8 cellular contexts compared by ENCODE assay signal in genomic region chr18:21134895-21135294, GRCh38. TPM values are rescaled to one million over a fixed set of nuclear protein-coding genes. Genes with fewer than 3 reads are reported as not detected.
DNase-seq lines count a peak whose midpoint lies in the region; ATAC-seq and TF ChIP-seq lines count a peak whose summit lies in the region.

No MANE protein-coding gene starts in this region.

- POLR2A ChIA-PET in Panc1 (lab: Charles Lee), result no interaction called here

- TF ChIP-seq CTCF in left ventricle myocardium inferior (IDR thresholded peaks at IDR 0.05; ENCODE audit: borderline replicate concordance) (peak; percentile 58), Panc1 (IDR thresholded peaks at IDR 0.05) (peak; percentile 28; the same call in 1 of the 2 replicates), fibroblast of mammary gland (conservative IDR thresholded peaks at IDR 0.05; ENCODE audit: control insufficient read depth, insufficient read depth, low read depth, low read length) (peak; percentile 34), thoracic aorta (IDR thresholded peaks at IDR 0.05) (peak; percentile 24)

- CTCF ChIA-PET in Panc1 (lab: Charles Lee), result no interaction called here

- H3K4me1 ChIP-seq in left ventricle myocardium inferior, result no peaks in the 10 kb centered on the region
- H3K4me1 ChIP-seq in Panc1 (ENCODE audit: control insufficient read depth, insufficient read depth, low read length), result no peaks in the 10 kb centered on the region
- no peaks in the 10 kb centered on the region for H3K4me1 ChIP-seq in thoracic aorta (ENCODE audit: control insufficient read depth in 1 of 2, low read depth in 2 of 2)

- no peak for DNase-seq in left ventricle myocardium inferior
- no peak for DNase-seq in Right ventricle myocardium inferior (ENCODE audit: missing footprints)
- no peak for DNase-seq in Panc1 (ENCODE audit: low read depth, low spot score)
- DNase-seq in fibroblast of mammary gland (ENCODE audit: low read depth), result peak; percentile 49
- DNase-seq in thoracic aorta (ENCODE audit: low spot score), result no peak
- no peak for DNase-seq in activated T-helper 2 cell treated with anti-CD3 and anti-CD28 coated beads, Interferon-gamma antibody, Interleukin-2, Interleukin-4, amounts not matched to agents 10 μg/mL and 5 μg/mL and 100 μg/mL, durations not matched to agents 14 hours and 24 hours and 36 hours (ENCODE audit: low spot score)
- DNase-seq in NCI-H128 (lab: John Stamatoyannopoulos, UW; ENCODE audit: unreplicated experiment), result no peak
- DNase-seq in germinal center (ENCODE audit: low spot score), result no peak

- H3K4me3 Mint-ChIP-seq in activated T-helper 2 cell treated with anti-CD3 and anti-CD28 coated beads, Interferon-gamma antibody, Interleukin-2, Interleukin-4, amounts not matched to agents 10 μg/mL and 5 μg/mL and 100 μg/mL, durations not matched to agents 14 hours and 24 hours and 36 hours (ENCODE audit: low read depth), result no peak overlapping the region

- H3K27me3 ChIP-seq in left ventricle myocardium inferior (ENCODE audit: low read depth), result no peaks in the 10 kb centered on the region
- H3K27me3 ChIP-seq in Panc1 (ENCODE audit: control insufficient read depth, insufficient read depth, low read length), result no peaks in the 10 kb centered on the region
- H3K27me3 ChIP-seq in thoracic aorta (replicated peaks; ENCODE audit: insufficient read depth), result no peaks in the 10 kb centered on the region

- H3K36me3 ChIP-seq in left ventricle myocardium inferior (no peaks in the 10 kb centered on the region), Panc1 (ENCODE audit: control insufficient read depth, insufficient read depth, low read length) (no peaks in the 10 kb centered on the region), thoracic aorta (no peaks in the 10 kb centered on the region)

- no peaks in the 10 kb centered on the region for H3K4me1 Mint-ChIP-seq in activated T-helper 2 cell treated with anti-CD3 and anti-CD28 coated beads, Interferon-gamma antibody, Interleukin-2, Interleukin-4, amounts not matched to agents 10 μg/mL and 5 μg/mL and 100 μg/mL, durations not matched to agents 14 hours and 24 hours and 36 hours (ENCODE audit: low read depth)

- ATAC-seq in Right ventricle myocardium inferior, result no peak
- ATAC-seq in Panc1, result no peak
- no peak for ATAC-seq in thoracic aorta (ENCODE audit: insufficient number of reproducible peaks, low FRiP score, low read depth)

- no peak overlapping the region for H3K27ac Mint-ChIP-seq in activated T-helper 2 cell treated with anti-CD3 and anti-CD28 coated beads, Interferon-gamma antibody, Interleukin-2, Interleukin-4, amounts not matched to agents 10 μg/mL and 5 μg/mL and 100 μg/mL, durations not matched to agents 14 hours and 24 hours and 36 hours

- H3K9me3 ChIP-seq in left ventricle myocardium inferior (replicated peaks), result no peaks in the 10 kb centered on the region
- H3K9me3 ChIP-seq in Panc1 (ENCODE audit: control insufficient read depth, insufficient read depth, low read depth, low read length), result no peaks in the 10 kb centered on the region
- H3K9me3 ChIP-seq in thoracic aorta, result no peaks in the 10 kb centered on the region

- intact Hi-C loops in left ventricle myocardium inferior (cut with micrococcal nuclease) (no loop called here), Right ventricle myocardium inferior (cut with DNase I) (no loop called here), Panc1 (cut with micrococcal nuclease; ENCODE audit: unreplicated experiment) (no loop called here)
- intact Hi-C loops in activated T-helper 2 cell treated with anti-CD3 and anti-CD28 coated beads, Interferon-gamma antibody, Interleukin-2, Interleukin-4, amounts not matched to agents 10 μg/mL and 5 μg/mL and 100 μg/mL, durations not matched to agents 14 hours and 24 hours and 36 hours (cut with micrococcal nuclease), result no loop called here

- in situ Hi-C loops in Panc1 (cut with HindIII; ENCODE audit: low pct_unique_long_range_greater_than_20kb, low sequenced_read_pairs), result no loop called here

- no peak overlapping the region for H3K27ac ChIP-seq in left ventricle myocardium inferior (replicated peaks)
- H3K27ac ChIP-seq in Panc1 (ENCODE audit: low read length), result no peak overlapping the region
- H3K27ac ChIP-seq in thoracic aorta, result no peak overlapping the region

- peaks cover 2% of the 10 kb centered on the region for H3K27me3 Mint-ChIP-seq in activated T-helper 2 cell treated with anti-CD3 and anti-CD28 coated beads, Interferon-gamma antibody, Interleukin-2, Interleukin-4, amounts not matched to agents 10 μg/mL and 5 μg/mL and 100 μg/mL, durations not matched to agents 14 hours and 24 hours and 36 hours (ENCODE audit: low read depth)

- no peaks in the 10 kb centered on the region for H3K9me3 Mint-ChIP-seq in activated T-helper 2 cell treated with anti-CD3 and anti-CD28 coated beads, Interferon-gamma antibody, Interleukin-2, Interleukin-4, amounts not matched to agents 10 μg/mL and 5 μg/mL and 100 μg/mL, durations not matched to agents 14 hours and 24 hours and 36 hours

- H3K4me3 ChIP-seq in left ventricle myocardium inferior, result no peak overlapping the region
- no peak overlapping the region for H3K4me3 ChIP-seq in Panc1 (ENCODE audit: low read depth in 2 of 2, low read length in 2 of 2)
- H3K4me3 ChIP-seq in fibroblast of mammary gland (ENCODE audit: control insufficient read depth, low read depth, low read length), result no peak overlapping the region
- H3K4me3 ChIP-seq in thoracic aorta, result no peak overlapping the region

- H3K36me3 Mint-ChIP-seq in activated T-helper 2 cell treated with anti-CD3 and anti-CD28 coated beads, Interferon-gamma antibody, Interleukin-2, Interleukin-4, amounts not matched to agents 10 μg/mL and 5 μg/mL and 100 μg/mL, durations not matched to agents 14 hours and 24 hours and 36 hours (ENCODE audit: low read depth), result no peaks in the 10 kb centered on the region

- no TSS peak for BruUV-seq in Panc1 (replicated peaks; lab: Mats Ljungman, UMichigan)

RNA-seq across cellular contexts. Expression of gene ROCK1, which starts 23.3 kb away (rescaled TPM):
- total RNA-seq in left ventricle myocardium inferior (34.9 TPM), Right ventricle myocardium inferior (32.8 TPM), Panc1 (2021; ENCODE audit: unreplicated experiment) (36.2 TPM), thoracic aorta (100 to 1,000 TPM in 1 of 2 donors, 10 to 100 TPM in 1; 95.4 to 108 TPM)
- 12.3 TPM for polyA plus RNA-seq in Panc1 (2012; ENCODE audit: insufficient read length)
- 53.9 and 60.9 TPM in 2 replicates for total RNA-seq in activated T-helper 2 cell treated with anti-CD3 and anti-CD28 coated beads, Interferon-gamma antibody, Interleukin-2, Interleukin-4, amounts not matched to agents 10 μg/mL and 5 μg/mL and 100 μg/mL, durations not matched to agents 14 hours and 24 hours and 36 hours
